2 cellular contexts compared by ENCODE assay signal in the genomic region with DNA sequence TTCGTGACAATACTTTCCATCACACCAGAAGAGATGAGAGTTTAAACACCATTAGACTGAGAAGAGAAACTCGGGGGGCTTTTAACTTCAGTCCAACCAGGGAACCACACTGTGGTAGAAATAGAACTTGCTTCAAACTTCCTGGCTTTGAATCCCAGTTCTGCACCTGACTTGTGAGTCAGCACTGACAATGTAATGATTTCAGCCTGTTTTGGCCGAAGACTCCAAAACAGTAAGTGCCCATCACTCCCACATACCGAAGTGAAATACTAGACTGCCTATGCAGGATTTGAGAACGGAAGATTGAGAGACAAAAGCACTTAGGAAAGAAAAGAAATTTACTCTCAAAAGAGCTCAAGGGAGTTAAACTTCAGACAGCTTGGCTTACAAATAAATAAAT.
TF ChIP-seq lines count a peak whose summit lies in the region.

No MANE protein-coding gene starts in this region.

TF ChIP-seq in endothelial cell of umbilical vein, 7 proteins besides CTCF, POLR2A, EP300 and RAD21:
- TF ChIP-seq MYC (IDR thresholded peaks at IDR 0.05; ENCODE audit: low read depth, low read length) (no peak), JUN (IDR thresholded peaks at IDR 0.05; ENCODE audit: borderline replicate concordance, insufficient read depth, insufficient read length, low read depth) (peak; percentile 83), FOS (IDR thresholded peaks at IDR 0.05; ENCODE audit: borderline replicate concordance, insufficient read depth, low read length) (peak; percentile 67)

TF ChIP-seq in HepG2, 621 proteins besides CTCF, POLR2A, EP300 and RAD21 (continued from another document):
- TF ChIP-seq, protein P1, sequence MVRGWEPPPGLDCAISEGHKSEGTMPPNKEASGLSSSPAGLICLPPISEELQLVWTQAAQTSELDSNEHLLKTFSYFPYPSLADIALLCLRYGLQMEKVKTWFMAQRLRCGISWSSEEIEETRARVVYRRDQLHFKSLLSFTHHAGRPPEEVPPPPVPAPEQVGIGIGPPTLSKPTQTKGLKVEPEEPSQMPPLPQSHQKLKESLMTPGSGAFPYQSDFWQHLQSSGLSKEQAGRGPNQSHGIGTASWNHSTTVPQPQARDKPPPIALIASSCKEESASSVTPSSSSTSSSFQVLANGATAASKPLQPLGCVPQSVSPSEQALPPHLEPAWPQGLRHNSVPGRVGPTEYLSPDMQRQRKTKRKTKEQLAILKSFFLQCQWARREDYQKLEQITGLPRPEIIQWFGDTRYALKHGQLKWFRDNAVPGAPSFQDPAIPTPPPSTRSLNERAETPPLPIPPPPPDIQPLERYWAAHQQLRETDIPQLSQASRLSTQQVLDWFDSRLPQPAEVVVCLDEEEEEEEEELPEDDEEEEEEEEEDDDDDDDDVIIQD (CRISPR knock-in tag; IDR thresholded peaks at IDR 0.05; ENCODE audit: low read depth) = no peak
- TF ChIP-seq MIER2 (CRISPR knock-in tag; IDR thresholded peaks at IDR 0.05) (no peak), ZNF333 (CRISPR knock-in tag; IDR thresholded peaks at IDR 0.05; ENCODE audit: borderline replicate concordance) (no peak), ATAD3A (CRISPR knock-in tag; IDR thresholded peaks at IDR 0.05) (no peak), ZNF552 (CRISPR knock-in tag; IDR thresholded peaks at IDR 0.05; ENCODE audit: borderline replicate concordance) (no peak), AKAP8 (CRISPR knock-in tag; IDR thresholded peaks at IDR 0.05) (no peak), THAP11 (CRISPR knock-in tag; IDR thresholded peaks at IDR 0.05) (no peak), HNRNPLL (IDR thresholded peaks at IDR 0.05; ENCODE audit: low read depth, low read length, poor library complexity, severe bottlenecking) (no peak), ZNF260 (CRISPR knock-in tag; IDR thresholded peaks at IDR 0.05; ENCODE audit: borderline replicate concordance, low read depth) (no peak)
- TF ChIP-seq, protein P2, sequence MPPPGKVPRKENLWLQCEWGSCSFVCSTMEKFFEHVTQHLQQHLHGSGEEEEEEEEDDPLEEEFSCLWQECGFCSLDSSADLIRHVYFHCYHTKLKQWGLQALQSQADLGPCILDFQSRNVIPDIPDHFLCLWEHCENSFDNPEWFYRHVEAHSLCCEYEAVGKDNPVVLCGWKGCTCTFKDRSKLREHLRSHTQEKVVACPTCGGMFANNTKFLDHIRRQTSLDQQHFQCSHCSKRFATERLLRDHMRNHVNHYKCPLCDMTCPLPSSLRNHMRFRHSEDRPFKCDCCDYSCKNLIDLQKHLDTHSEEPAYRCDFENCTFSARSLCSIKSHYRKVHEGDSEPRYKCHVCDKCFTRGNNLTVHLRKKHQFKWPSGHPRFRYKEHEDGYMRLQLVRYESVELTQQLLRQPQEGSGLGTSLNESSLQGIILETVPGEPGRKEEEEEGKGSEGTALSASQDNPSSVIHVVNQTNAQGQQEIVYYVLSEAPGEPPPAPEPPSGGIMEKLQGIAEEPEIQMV (CRISPR knock-in tag; IDR thresholded peaks at IDR 0.05; ENCODE audit: low read depth) = no peak
- TF ChIP-seq, protein P3, sequence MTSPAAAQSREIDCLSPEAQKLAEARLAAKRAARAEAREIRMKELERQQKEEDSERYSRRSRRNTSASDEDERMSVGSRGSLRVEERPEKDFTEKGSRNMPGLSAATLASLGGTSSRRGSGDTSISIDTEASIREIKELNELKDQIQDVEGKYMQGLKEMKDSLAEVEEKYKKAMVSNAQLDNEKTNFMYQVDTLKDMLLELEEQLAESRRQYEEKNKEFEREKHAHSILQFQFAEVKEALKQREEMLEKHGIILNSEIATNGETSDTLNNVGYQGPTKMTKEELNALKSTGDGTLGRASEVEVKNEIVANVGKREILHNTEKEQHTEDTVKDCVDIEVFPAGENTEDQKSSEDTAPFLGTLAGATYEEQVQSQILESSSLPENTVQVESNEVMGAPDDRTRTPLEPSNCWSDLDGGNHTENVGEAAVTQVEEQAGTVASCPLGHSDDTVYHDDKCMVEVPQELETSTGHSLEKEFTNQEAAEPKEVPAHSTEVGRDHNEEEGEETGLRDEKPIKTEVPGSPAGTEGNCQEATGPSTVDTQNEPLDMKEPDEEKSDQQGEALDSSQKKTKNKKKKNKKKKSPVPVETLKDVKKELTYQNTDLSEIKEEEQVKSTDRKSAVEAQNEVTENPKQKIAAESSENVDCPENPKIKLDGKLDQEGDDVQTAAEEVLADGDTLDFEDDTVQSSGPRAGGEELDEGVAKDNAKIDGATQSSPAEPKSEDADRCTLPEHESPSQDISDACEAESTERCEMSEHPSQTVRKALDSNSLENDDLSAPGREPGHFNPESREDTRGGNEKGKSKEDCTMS (CRISPR knock-in tag; conservative IDR thresholded peaks at IDR 0.05) = no peak
- TF ChIP-seq, protein P4, sequence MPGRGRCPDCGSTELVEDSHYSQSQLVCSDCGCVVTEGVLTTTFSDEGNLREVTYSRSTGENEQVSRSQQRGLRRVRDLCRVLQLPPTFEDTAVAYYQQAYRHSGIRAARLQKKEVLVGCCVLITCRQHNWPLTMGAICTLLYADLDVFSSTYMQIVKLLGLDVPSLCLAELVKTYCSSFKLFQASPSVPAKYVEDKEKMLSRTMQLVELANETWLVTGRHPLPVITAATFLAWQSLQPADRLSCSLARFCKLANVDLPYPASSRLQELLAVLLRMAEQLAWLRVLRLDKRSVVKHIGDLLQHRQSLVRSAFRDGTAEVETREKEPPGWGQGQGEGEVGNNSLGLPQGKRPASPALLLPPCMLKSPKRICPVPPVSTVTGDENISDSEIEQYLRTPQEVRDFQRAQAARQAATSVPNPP (CRISPR knock-in tag; IDR thresholded peaks at IDR 0.05) = no peak
